Comparison of ENCODE assay signal across 19 cellular contexts in the genomic region with DNA sequence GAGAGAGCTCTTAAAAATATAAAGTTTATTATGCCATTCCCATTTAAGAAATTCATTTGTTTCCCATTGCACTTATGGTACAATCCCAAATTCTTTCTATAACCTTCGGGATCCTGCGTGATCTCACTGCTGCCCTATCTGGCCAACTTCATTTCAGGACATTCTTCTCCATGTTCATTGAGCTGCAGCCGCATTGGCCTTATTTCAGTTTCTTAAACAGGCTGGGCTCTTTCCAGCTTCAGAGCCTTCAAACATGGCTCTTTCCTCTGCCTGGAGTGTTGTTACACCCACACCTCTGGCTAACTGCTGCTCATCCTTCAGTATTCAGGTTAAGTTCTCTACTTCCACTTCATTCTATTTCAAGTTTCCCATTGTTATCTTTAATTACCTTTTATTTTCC. TPM values are rescaled to one million over a fixed set of nuclear protein-coding genes. Genes with fewer than 3 reads are reported as not detected.
"Had no signal": no experiment of that assay in that cellular context is flagged by ENCODE, and none has a peak within 500 bp of the region (broad histone marks: within the 10 kb centered on the region; RNA-seq: fewer than 3 reads in every experiment).

No MANE protein-coding gene starts in this region.

- H3K4me3 ChIP-seq: hepatocyte, left ventricle myocardium inferior, lower lobe of right lung, thoracic aorta had no signal

- H3K4me3 Mint-ChIP-seq: memory B cell, naive B cell, nephron had no signal

- H3K9me3 ChIP-seq: left ventricle myocardium inferior, lower lobe of right lung, neutrophil, thoracic aorta had no signal

- H3K27ac ChIP-seq: hepatocyte, left ventricle myocardium inferior, lower lobe of right lung, neutrophil, thoracic aorta had no signal

- H2AFZ ChIP-seq: hepatocyte had no signal

- H3K4me1 Mint-ChIP-seq: memory B cell, naive B cell had no signal

- H3K4me2 ChIP-seq: hepatocyte had no signal

- H3K9me3 Mint-ChIP-seq: memory B cell, nephron had no signal

- ATAC-seq: left cardiac atrium, lower lobe of right lung had no signal

- FAIRE-seq: kidney, small intestine, urothelium cell line had no signal

- H3K27me3 ChIP-seq: hepatocyte, neutrophil had no signal

- H3K36me3 ChIP-seq: thoracic aorta had no signal

- H3K27ac Mint-ChIP-seq: memory B cell, nephron had no signal

- DNase-seq: foreskin melanocyte; kidney; left cardiac atrium; left ventricle myocardium inferior; lower lobe of right lung; naive B cell; small intestine; stimulated activated CD4-positive, alpha-beta T cell treated with anti-CD3 and anti-CD28 coated beads, Interleukin-12 subunit alpha, Interleukin-12 subunit beta, amount 100 ng/mL, for 4 hours; stimulated activated naive CD4-positive, alpha-beta T cell; trophoblast cell had no signal

- H3K27me3 Mint-ChIP-seq: memory B cell, naive B cell had no signal

RNA-seq across cellular contexts. Expression of a gene that starts 58.5 kb away (rescaled TPM):
- total RNA-seq: hepatocyte, kidney, left cardiac atrium, left ventricle myocardium inferior, lower lobe of right lung, osteocyte, pulmonary artery endothelial cell, thoracic aorta had no signal
- polyA plus RNA-seq: esophagus, hepatocyte had no signal
